ENCODE assay signal across 1 cellular context in the genomic region with DNA sequence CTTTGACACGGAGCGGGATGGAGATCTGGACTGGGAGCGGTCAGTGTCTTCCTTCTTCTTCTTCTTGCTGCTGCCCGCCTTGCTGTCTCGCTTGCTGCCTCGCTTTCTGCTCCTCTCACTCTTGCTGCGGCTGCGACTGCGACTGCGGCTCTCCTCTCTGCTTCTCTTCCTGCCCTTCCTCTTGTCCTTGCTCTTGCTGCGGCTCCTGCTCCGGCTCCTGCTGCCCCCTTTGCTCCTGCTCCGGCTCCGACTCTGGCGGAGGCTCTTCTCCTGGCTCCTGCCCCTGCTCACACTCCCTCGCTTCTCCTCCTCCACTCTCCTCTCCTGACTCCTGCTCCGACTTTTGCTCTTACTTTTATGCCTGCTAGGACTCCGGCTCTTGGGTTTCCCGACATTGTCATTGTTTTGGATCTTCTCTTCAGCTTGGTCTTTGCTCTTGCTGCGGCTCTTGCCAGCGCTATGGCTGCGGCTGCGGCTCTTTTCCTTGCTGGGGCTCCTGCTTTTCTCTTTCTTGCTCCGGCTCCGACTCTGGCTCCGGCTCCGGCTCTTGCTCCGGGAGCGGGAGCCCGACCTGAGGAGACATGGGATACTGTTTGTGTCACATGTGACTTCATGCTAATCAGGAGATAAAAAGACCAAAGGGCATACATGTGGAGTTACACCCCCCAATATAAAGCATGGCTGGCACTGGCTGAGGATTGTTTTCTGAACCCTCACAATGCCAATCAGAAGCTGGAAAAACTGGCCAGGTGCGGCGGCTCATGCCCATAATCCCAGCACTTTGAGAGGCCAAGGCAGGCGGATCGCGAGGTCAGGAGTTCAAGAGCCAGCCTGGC.
TF ChIP-seq lines count a peak whose summit lies in the region.

No MANE protein-coding gene starts in this region.

TF ChIP-seq in K562, 482 proteins besides CTCF, POLR2A, EP300 and RAD21:
- no peak for TF ChIP-seq SIN3B (IDR thresholded peaks at IDR 0.05; ENCODE audit: low read depth)
- peak; percentile 50 for TF ChIP-seq SUPT5H (IDR thresholded peaks at IDR 0.05)
- TF ChIP-seq POLR2G (IDR thresholded peaks at IDR 0.05; ENCODE audit: low read depth, low read length) = peak; percentile 53; the same call in 1 of the 2 replicates
- TF ChIP-seq ZNF253 (CRISPR knock-in tag; conservative IDR thresholded peaks at IDR 0.05) = no peak
